12 cellular contexts compared by ENCODE assay signal in genomic region chr9:130450344-130451003, GRCh38. TPM values are rescaled to one million over a fixed set of nuclear protein-coding genes. Genes with fewer than 3 reads are reported as not detected.
A peak's percentile ranks its signal among the peaks of the same experiment; 100 is the strongest.
DNase-seq lines count a peak whose midpoint lies in the region; ATAC-seq, FAIRE-seq and TF ChIP-seq lines count a peak whose summit lies in the region.
"Had no signal": no experiment of that assay in that cellular context is flagged by ENCODE, and none has a peak within 500 bp of the region (broad histone marks: within the 10 kb centered on the region; RNA-seq: fewer than 3 reads in every experiment).

No MANE protein-coding gene starts in this region.

- no peaks in the 10 kb centered on the region for H3K9me2 ChIP-seq in GM23338 (ENCODE audit: insufficient read depth)

- no peak overlapping the region for H3K56ac ChIP-seq in H1 (replicated peaks; ENCODE audit: insufficient read length, low read depth, low read length)

- TF ChIP-seq RAD21 in H1 (IDR thresholded peaks at IDR 0.05 in 1 of 2, conservative IDR thresholded peaks at IDR 0.05 in 1 of 2; ENCODE audit: low read depth in 2 of 2, low read length in 2 of 2): no peak

- H3K27me3 ChIP-seq in GM23338 (ENCODE audit: insufficient read depth) (peaks cover 10% of the 10 kb centered on the region; the same call in 1 of the 2 replicates), H1 (replicated peaks in 1 of 4; ENCODE audit: control insufficient read depth in 3 of 4, extremely low read depth in 1 of 4, insufficient read depth in 3 of 4, low read length in 3 of 4) (no peaks in the 10 kb centered on the region)

- no peak overlapping the region for H2AFZ ChIP-seq in GM23338
- H2AFZ ChIP-seq in H1 (ENCODE audit: low read length): no peak overlapping the region

- H3K4ac ChIP-seq in H1 (replicated peaks; ENCODE audit: insufficient read length, low read depth, low read length): no peak overlapping the region

- H3F3A ChIP-seq in GM23338 (replicated peaks; ENCODE audit: low read depth): peaks cover 6% of the 10 kb centered on the region; the same call in 1 of the 2 replicates

- no peak overlapping the region for H3K4me3 Mint-ChIP-seq in GM23338
- no peak overlapping the region for H3K4me3 Mint-ChIP-seq in activated CD8-positive, alpha-beta T cell treated with anti-CD3 and anti-CD28 coated beads, Interleukin-2, amount 10 ng/mL, durations not matched to agents 7 days and 5 days

- POLR2A ChIA-PET in H1 (lab: Charles Lee; ENCODE audit: partially characterized antibody): no interaction called here
- POLR2A ChIA-PET in activated CD8-positive, alpha-beta T cell treated with anti-CD3 and anti-CD28 coated beads, Interleukin-2, amount 10 ng/mL, durations not matched to agents 7 days and 5 days (lab: Charles Lee): no interaction called here

- peaks cover 30% of the 10 kb centered on the region for H3K27me3 Mint-ChIP-seq in GM23338 (ENCODE audit: insufficient read depth, low read depth, poor library complexity)
- H3K27me3 Mint-ChIP-seq in activated CD8-positive, alpha-beta T cell treated with anti-CD3 and anti-CD28 coated beads, Interleukin-2, amount 10 ng/mL, durations not matched to agents 7 days and 5 days (ENCODE audit: low read depth): peaks cover 7% of the 10 kb centered on the region

- TF ChIP-seq CTCF in GM23338 (conservative IDR thresholded peaks at IDR 0.05; ENCODE audit: low read depth in 2 of 2): no peak
- TF ChIP-seq CTCF in H1 (IDR thresholded peaks at IDR 0.05; ENCODE audit: control extremely low read depth in 1 of 3, insufficient read depth in 1 of 3, low read depth in 1 of 3, low read length in 3 of 3): no peak

- H3K27ac ChIP-seq in GM23338 (ENCODE audit: low read depth): no peak overlapping the region
- H3K27ac ChIP-seq in H1 (ENCODE audit: low read depth, low read length): no peak overlapping the region

- H3K9ac ChIP-seq in H1 (replicated peaks in 1 of 4; ENCODE audit: extremely low read depth in 1 of 4, low read depth in 3 of 4, low read length in 3 of 4): no peak overlapping the region

- H3K36me3 ChIP-seq in GM23338 (ENCODE audit: insufficient read depth) (no peaks in the 10 kb centered on the region; the same call in 1 of the 2 replicates), H1 (ENCODE audit: control insufficient read depth in 2 of 4, insufficient read depth in 4 of 4, low read length in 3 of 4) (peaks cover 0 to 13% (median 0%) of the 10 kb centered on the region in 4 experiments; a peak in 5 of 8 replicates)

- ATAC-seq in GM23338 (no peak), SK-N-SH treated with all-trans-retinoic acid at 6 μM for 48 hours (no peak)
- ATAC-seq in activated CD8-positive, alpha-beta T cell treated with anti-CD3 and anti-CD28 coated beads, Interleukin-2, amount 10 ng/mL, durations not matched to agents 7 days and 5 days: no peak

- H2AK5ac ChIP-seq in H1 (ENCODE audit: low read depth, low read length): no peak overlapping the region; the same call in 1 of the 2 replicates

- H2BK20ac ChIP-seq in H1 (ENCODE audit: low read length): no peak overlapping the region

- H3K79me1 ChIP-seq in H1 (ENCODE audit: low read depth, low read length): peaks cover 4% of the 10 kb centered on the region

- no peak for TF ChIP-seq EP300 in H1 (IDR thresholded peaks at IDR 0.05; ENCODE audit: borderline replicate concordance in 1 of 2, low read depth in 2 of 2, low read length in 2 of 2)

- no peak overlapping the region for H4K5ac ChIP-seq in H1 (ENCODE audit: insufficient read length, low read depth, low read length)

- CTCF ChIA-PET in H1 (lab: Charles Lee; ENCODE audit: partially characterized antibody): interaction anchor here (1.2 to 4.8 kb wide), 6 partner anchors 11 to 234 kb away, joined by 3 to 46 read pairs (median 6); no protein-coding TSS in a partner anchor
- CTCF ChIA-PET in activated CD8-positive, alpha-beta T cell treated with anti-CD3 and anti-CD28 coated beads, Interleukin-2, amount 10 ng/mL, durations not matched to agents 7 days and 5 days (lab: Charles Lee): no interaction called here

- no peaks in the 10 kb centered on the region for H3K9me3 Mint-ChIP-seq in GM23338
- no peaks in the 10 kb centered on the region for H3K9me3 Mint-ChIP-seq in activated CD8-positive, alpha-beta T cell treated with anti-CD3 and anti-CD28 coated beads, Interleukin-2, amount 10 ng/mL, durations not matched to agents 7 days and 5 days (ENCODE audit: insufficient read depth)

- H3K14ac ChIP-seq in H1 (ENCODE audit: insufficient read length): no peak overlapping the region

- no peak overlapping the region for H4K8ac ChIP-seq in H1 (ENCODE audit: extremely low read depth, insufficient read depth, low read length)

- H3K27ac Mint-ChIP-seq in GM23338: peak overlapping the region; percentile 74; the same call in 1 of the 2 replicates
- H3K27ac Mint-ChIP-seq in activated CD8-positive, alpha-beta T cell treated with anti-CD3 and anti-CD28 coated beads, Interleukin-2, amount 10 ng/mL, durations not matched to agents 7 days and 5 days: no peak overlapping the region

- H3K4me3 ChIP-seq in GM23338 (no peak overlapping the region), H1 (ENCODE audit: extremely low read depth in 1 of 4, insufficient read depth in 2 of 4, low read depth in 3 of 4, low read length in 4 of 4) (no peak overlapping the region)

- peaks cover 60% of the 10 kb centered on the region for H3K4me1 Mint-ChIP-seq in GM23338
- peaks cover 19% of the 10 kb centered on the region for H3K4me1 Mint-ChIP-seq in activated CD8-positive, alpha-beta T cell treated with anti-CD3 and anti-CD28 coated beads, Interleukin-2, amount 10 ng/mL, durations not matched to agents 7 days and 5 days (ENCODE audit: low read depth)

- 92% methylated on average over 15 of the region's 15 CpGs; no CpG with 5 or more reads in 1 of the 2 experiments for WGBS in H1 (ENCODE audit: extremely low coverage in 1 of 2, insufficient coverage in 1 of 2, insufficient read length in 1 of 2, insufficient replicate concordance in 2 of 2, low coverage in 1 of 2, low lambda C conversion rate in 2 of 2, missing lambda C conversion rate in 1 of 2), 2 experiments

- H3K36me3 Mint-ChIP-seq in GM23338 (ENCODE audit: low read depth): peaks cover 34% of the 10 kb centered on the region
- no peaks in the 10 kb centered on the region for H3K36me3 Mint-ChIP-seq in activated CD8-positive, alpha-beta T cell treated with anti-CD3 and anti-CD28 coated beads, Interleukin-2, amount 10 ng/mL, durations not matched to agents 7 days and 5 days (ENCODE audit: low read depth)

- H3K4me2 ChIP-seq in GM23338 (no peak overlapping the region; the same call in 1 of the 2 replicates), H1 (ENCODE audit: insufficient read depth in 1 of 2, low read depth in 2 of 2, low read length in 2 of 2) (no peak overlapping the region)

- peak; percentile 36 for DNase-seq in ACHN
- peak; percentile 53 for DNase-seq in GM23338 (ENCODE audit: low spot score)
- DNase-seq in H1 (ENCODE audit: low read depth in 1 of 2, low spot score in 2 of 2): no peak
- DNase-seq in mucosa of gallbladder (ENCODE audit: low spot score): peak; percentile 89
- no peak for DNase-seq in NOMO-1 treated with dmso at 0.1 percent for 144 hours (lab: John Stamatoyannopoulos, UW; ENCODE audit: unreplicated experiment)
- no peak for DNase-seq in activated CD8-positive, alpha-beta T cell treated with anti-CD3 and anti-CD28 coated beads, Interleukin-2, amount 10 ng/mL, durations not matched to agents 7 days and 5 days
- DNase-seq in NCI-H1436 (lab: John Stamatoyannopoulos, UW): no peak
- DNase-seq: activated CD8-positive, alpha-beta memory T cell treated with anti-CD3 and anti-CD28 coated beads for 24 hours; central memory CD4-positive, alpha-beta T cell; mammary epithelial cell had no signal

- no peaks in the 10 kb centered on the region for H3K9me3 ChIP-seq in H1 (ENCODE audit: insufficient read depth in 2 of 2, low read depth in 1 of 2, low read length in 1 of 2)

- TF ChIP-seq POLR2A in H1 (IDR thresholded peaks at IDR 0.05; ENCODE audit: control extremely low read depth in 1 of 2, low read depth in 2 of 2, low read length in 2 of 2): no peak

- no peak overlapping the region for H2BK120ac ChIP-seq in H1 (replicated peaks; ENCODE audit: low read depth, low read length)

- H4K20me1 ChIP-seq in GM23338 (replicated peaks; ENCODE audit: insufficient read depth) (no peaks in the 10 kb centered on the region; the same call in 1 of the 2 replicates), H1 (replicated peaks in 1 of 2; ENCODE audit: control insufficient read depth in 1 of 2, insufficient read depth in 2 of 2, low read length in 2 of 2) (peaks cover 2 to 26% of the 10 kb centered on the region in 2 experiments)

- H4K91ac ChIP-seq in H1 (replicated peaks; ENCODE audit: insufficient read length, low read length): peak overlapping the region; percentile 65

- in situ Hi-C loops in ACHN (cut with HindIII; ENCODE audit: low pct_ligation_motif_present, low pct_unique_long_range_greater_than_20kb, low sequenced_read_pairs): no loop called here

- H2BK15ac ChIP-seq in H1 (ENCODE audit: low read length): no peak overlapping the region

- 0 out of 2 replicates have a peak overlapping the region, but pooled peaks have one; percentile 66 for H2BK5ac ChIP-seq in H1 (ENCODE audit: low read depth, low read length)

- peak overlapping the region; percentile 75; the same call in 1 of the 2 replicates for H2BK12ac ChIP-seq in H1 (ENCODE audit: low read depth, low read length)

- H3K4me1 ChIP-seq in GM23338 (ENCODE audit: insufficient read depth): peaks cover 44% of the 10 kb centered on the region
- peaks cover 8 to 45% (median 39%) of the 10 kb centered on the region in 4 experiments for H3K4me1 ChIP-seq in H1 (replicated peaks in 1 of 4; ENCODE audit: control insufficient read depth in 3 of 4, insufficient read depth in 4 of 4, low read length in 3 of 4)

- no peak for FAIRE-seq in H1 (lab: Jason Lieb, UNC)
- FAIRE-seq: TTC549 had no signal

- no peak overlapping the region for H3K23ac ChIP-seq in H1 (ENCODE audit: insufficient read length)

- H3K79me2 ChIP-seq in GM23338 (replicated peaks; ENCODE audit: insufficient read depth): no peaks in the 10 kb centered on the region; the same call in 1 of the 2 replicates
- H3K79me2 ChIP-seq in H1 (ENCODE audit: control insufficient read depth in 1 of 2, insufficient read depth in 2 of 2, low read length in 2 of 2): peaks cover 0 to 34% of the 10 kb centered on the region in 2 experiments; a peak in 1 of 4 replicates

- H3K18ac ChIP-seq in H1 (ENCODE audit: extremely low read depth, low read length): no peak overlapping the region; the same call in 1 of the 2 replicates

- peaks cover 11% of the 10 kb centered on the region; the same call in 1 of the 2 replicates for H3K23me2 ChIP-seq in H1 (ENCODE audit: low read depth, low read length)

RNA-seq across cellular contexts. Expression of gene ASS1, which starts 5.7 kb away (rescaled TPM):
- total RNA-seq in GM23338 (2014; rRNA removed; shearing (Covaris generic)): 98.1 and 103 TPM in 2 replicates
- 65.8 and 72.5 TPM in 2 replicates for polyA plus RNA-seq in GM23338 (2016; fragmentation: Nextera tagmentation; extraction: Ambion mirVana)
- total RNA-seq in H1 (2021; fragmentation: NEBNext Ultra II Directional; extraction: Animal tissue kit (Norgen Biotek cat#: 25700)): 108 and 116 TPM in 2 replicates
- 296 and 298 TPM in 2 replicates for polyA plus RNA-seq in H1 (2011; rRNA removed)
- 326 TPM for polyA plus RNA-seq in H1 (2011; cell fraction: cytosol; rRNA removed)
- 280 TPM for polyA plus RNA-seq in H1 (2011; cell fraction: nucleus; rRNA removed)
- polyA plus RNA-seq in H1 (2012, experiment 1 of 2): 240 to 283 TPM (median 268 TPM) in 4 replicates
- 287 TPM for polyA plus RNA-seq in H1 (2012, experiment 2 of 2)
- 64.1 TPM for polyA plus RNA-seq in H1 (2013, experiment 1 of 2)
- polyA plus RNA-seq in H1 (2013, experiment 2 of 2): 63.0 TPM
- 172 and 229 TPM in 2 replicates for polyA minus RNA-seq in H1 (2011; rRNA and poly(A)+ RNA removed)
- 85.1 TPM for polyA minus RNA-seq in H1 (2011; cell fraction: cytosol; rRNA and poly(A)+ RNA removed)
- 55.6 TPM for polyA minus RNA-seq in H1 (2011; cell fraction: nucleus; rRNA and poly(A)+ RNA removed)
- 166 TPM for total RNA-seq in mucosa of gallbladder
- 1 to 10 TPM; 1.8 to 3.1 TPM for total RNA-seq in activated CD8-positive, alpha-beta T cell treated with anti-CD3 and anti-CD28 coated beads, Interleukin-2, amount 10 ng/mL, durations not matched to agents 7 days and 5 days

Comparison
In these comparisons a context has a peak if more than half of its experiments do, and no peak if none do; other contexts are left out.
1. DNase-seq: peak in ACHN (single experiment), GM23338 (single experiment) and mucosa of gallbladder (single experiment); none in H1 (0 of 2), NOMO-1 treated with dmso at 0.1 percent for 144 hours (single experiment), activated CD8-positive, alpha-beta T cell treated with anti-CD3 and anti-CD28 coated beads, Interleukin-2, amount 10 ng/mL, durations not matched to agents 7 days and 5 days (single experiment) and NCI-H1436 (single experiment).
2. RNA of gene ASS1, which starts 5.7 kb away (total RNA-seq): 166 TPM in mucosa of gallbladder (single experiment), 108 to 116 TPM in H1 and 98.1 to 103 TPM in GM23338; 1.8 to 3.1 TPM in activated CD8-positive, alpha-beta T cell treated with anti-CD3 and anti-CD28 coated beads, Interleukin-2, amount 10 ng/mL, durations not matched to agents 7 days and 5 days; every median in the first group is over 10 times any median in the second.